Comparison of ENCODE assay signal across 38 cellular contexts in the genomic region with DNA sequence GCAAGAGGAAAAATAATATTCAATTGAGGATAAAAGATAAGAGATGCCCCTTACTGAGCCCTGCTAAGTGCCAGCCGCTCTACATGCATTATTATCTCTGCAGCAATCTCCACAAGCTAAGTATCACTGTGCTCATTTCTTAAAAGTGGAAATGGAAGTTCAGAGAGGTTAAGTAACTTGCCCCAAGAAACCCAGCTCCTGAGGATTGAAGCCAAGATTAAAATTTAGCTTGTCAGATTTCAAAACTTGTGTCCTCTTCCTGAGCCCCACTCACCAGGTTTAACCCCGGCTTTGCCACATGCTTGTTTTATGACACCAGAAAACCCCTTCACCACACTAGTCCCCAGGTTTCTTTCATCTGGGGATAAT. TPM values are rescaled to one million over a fixed set of nuclear protein-coding genes. Genes with fewer than 3 reads are reported as not detected.
"Had no signal": no experiment of that assay in that cellular context is flagged by ENCODE, and none has a peak within 500 bp of the region (broad histone marks: within the 10 kb centered on the region; RNA-seq: fewer than 3 reads in every experiment).

No MANE protein-coding gene starts in this region.

- H3K4me3 Mint-ChIP-seq: activated B cell treated with CpG ODN at 0.5 μM for 24 hours; activated CD4-positive, alpha-beta memory T cell treated with anti-CD3 and anti-CD28 coated beads for 36 hours; activated CD4-positive, alpha-beta T cell treated with anti-CD3 and anti-CD28 coated beads, Interleukin-2, amount 10 ng/mL, durations not matched to agents 24 days and 14 days; activated CD8-positive, alpha-beta T cell treated with anti-CD3 and anti-CD28 coated beads for 36 hours; activated naive CD4-positive, alpha-beta T cell treated with anti-CD3 and anti-CD28 coated beads for 36 hours; activated naive CD8-positive, alpha-beta T cell treated with anti-CD3 and anti-CD28 coated beads for 36 hours; activated T-cell treated with anti-CD3 and anti-CD28 coated beads, Interleukin-2, amount 50 U/mL, for 4 hours; activated T-cell treated with anti-CD3 and anti-CD28 coated beads, Interleukin-2, amount 50 U/mL, for 72 hours; activated T-helper 1 cell treated with anti-CD3 and anti-CD28 coated beads, Interleukin-12 subunit alpha, Interleukin-12 subunit beta, Interleukin-2, Interleukin-4 antibody, amounts not matched to agents 30 ng/mL and 10 ng/mL and 1 ng/mL, durations not matched to agents 14 hours and 24 hours and 36 hours; activated T-helper 17 cell treated with anti-CD3 and anti-CD28 coated beads, Interleukin-2, amount 50 U/mL, for 72 hours; T-helper 2 cell treated with Interferon-gamma antibody and Interleukin-4, amounts not matched to agents 5 μg/mL and 100 μg/mL, for 36 hours had no signal

- H3K9me3 ChIP-seq: adrenal gland, body of pancreas, breast epithelium had no signal

- H3K27ac ChIP-seq: adrenal gland, body of pancreas, brain microvascular endothelial cell, breast epithelium, VCaP had no signal

- FAIRE-seq: astrocyte, colon, TTC549 had no signal

- H3K4me3 ChIP-seq: adrenal gland, body of pancreas, breast epithelium had no signal

- ATAC-seq: activated CD8-positive, alpha-beta T cell treated with anti-CD3 and anti-CD28 coated beads for 36 hours; activated T-cell treated with anti-CD3 and anti-CD28 coated beads, Interleukin-2, amount 50 U/mL, for 4 hours; activated T-helper 17 cell treated with anti-CD3 and anti-CD28 coated beads, Interleukin-2, amount 50 U/mL, for 72 hours; body of pancreas had no signal

- DNase-seq: activated B cell treated with CpG ODN at 0.5 μM for 24 hours; activated CD4-positive, alpha-beta memory T cell treated with anti-CD3 and anti-CD28 coated beads for 36 hours; activated CD4-positive, alpha-beta T cell treated with anti-CD3 and anti-CD28 coated beads for 4 hours; activated CD4-positive, alpha-beta T cell treated with anti-CD3 and anti-CD28 coated beads, Interleukin-2, amount 10 ng/mL, durations not matched to agents 24 days and 14 days; activated CD4-positive, alpha-beta T cell treated with anti-CD3 and anti-CD28 coated beads, Interleukin-2, amount 50 U/mL, for 1 hour; activated CD4-positive, alpha-beta T cell treated with anti-CD3 and anti-CD28 coated beads, Interleukin-2, amount 50 U/mL, for 4 hours; activated CD4-positive, CD25-positive, alpha-beta regulatory T cell treated with anti-CD3 and anti-CD28 coated beads, Interleukin-2, amount 50 U/mL, for 72 hours; activated CD8-positive, alpha-beta memory T cell treated with anti-CD3 and anti-CD28 coated beads, Interleukin-2, amount 50 U/mL, for 4 hours; activated CD8-positive, alpha-beta T cell treated with anti-CD3 and anti-CD28 coated beads for 36 hours; activated effector memory CD4-positive, alpha-beta T cell treated with anti-CD3 and anti-CD28 coated beads, Interleukin-2, amount 50 U/mL, for 16 hours; activated gamma-delta T cell treated with Interleukin-2 at 50 U/mL for 16 hours; activated naive CD4-positive, alpha-beta T cell; activated naive CD4-positive, alpha-beta T cell treated with anti-CD3 and anti-CD28 coated beads for 36 hours; activated naive CD4-positive, alpha-beta T cell treated with anti-CD3 and anti-CD28 coated beads, Interleukin-2, amount 50 U/mL, for 16 hours; activated naive CD8-positive, alpha-beta T cell treated with anti-CD3 and anti-CD28 coated beads for 36 hours; activated T-cell treated with anti-CD3 and anti-CD28 coated beads for 4 hours; activated T-cell treated with anti-CD3 and anti-CD28 coated beads, Interleukin-2, amount 50 U/mL, for 1 hour; activated T-cell treated with anti-CD3 and anti-CD28 coated beads, Interleukin-2, amount 50 U/mL, for 4 hours; activated T-cell treated with anti-CD3 and anti-CD28 coated beads, Interleukin-2, amount 50 U/mL, for 72 hours; adrenal gland; amniotic stem cell; body of pancreas; brain microvascular endothelial cell; central memory CD4-positive, alpha-beta T cell; T-helper 2 cell; T-helper 9 cell had no signal

- H3K9me3 Mint-ChIP-seq: activated B cell treated with CpG ODN at 0.5 μM for 24 hours; activated CD4-positive, alpha-beta memory T cell treated with anti-CD3 and anti-CD28 coated beads for 36 hours; activated CD4-positive, alpha-beta T cell treated with anti-CD3 and anti-CD28 coated beads, Interleukin-2, amount 10 ng/mL, durations not matched to agents 24 days and 14 days; activated CD8-positive, alpha-beta T cell treated with anti-CD3 and anti-CD28 coated beads for 36 hours; activated naive CD4-positive, alpha-beta T cell treated with anti-CD3 and anti-CD28 coated beads for 36 hours; activated naive CD4-positive, alpha-beta T cell treated with anti-CD3 and anti-CD28 coated beads, Interleukin-2, amount 50 U/mL, for 72 hours; activated naive CD8-positive, alpha-beta T cell treated with anti-CD3 and anti-CD28 coated beads for 36 hours; activated T-cell treated with anti-CD3 and anti-CD28 coated beads, Interleukin-2, amount 50 U/mL, for 4 hours; activated T-cell treated with anti-CD3 and anti-CD28 coated beads, Interleukin-2, amount 50 U/mL, for 72 hours; activated T-helper 1 cell treated with anti-CD3 and anti-CD28 coated beads, Interleukin-12 subunit alpha, Interleukin-12 subunit beta, Interleukin-2, Interleukin-4 antibody, amounts not matched to agents 30 ng/mL and 10 ng/mL and 1 ng/mL, durations not matched to agents 14 hours and 24 hours and 36 hours; activated T-helper 17 cell treated with anti-CD3 and anti-CD28 coated beads, Interleukin-2, amount 50 U/mL, for 72 hours; T-helper 2 cell treated with Interferon-gamma antibody and Interleukin-4, amounts not matched to agents 5 μg/mL and 100 μg/mL, for 36 hours had no signal

- H3K27ac Mint-ChIP-seq: activated B cell treated with CpG ODN at 0.5 μM for 24 hours; activated CD4-positive, alpha-beta memory T cell treated with anti-CD3 and anti-CD28 coated beads for 36 hours; activated CD4-positive, alpha-beta T cell treated with anti-CD3 and anti-CD28 coated beads, Interleukin-2, amount 10 ng/mL, durations not matched to agents 24 days and 14 days; activated CD8-positive, alpha-beta T cell treated with anti-CD3 and anti-CD28 coated beads for 36 hours; activated naive CD4-positive, alpha-beta T cell treated with anti-CD3 and anti-CD28 coated beads for 36 hours; activated naive CD4-positive, alpha-beta T cell treated with anti-CD3 and anti-CD28 coated beads, Interleukin-2, amount 50 U/mL, for 72 hours; activated naive CD8-positive, alpha-beta T cell treated with anti-CD3 and anti-CD28 coated beads for 36 hours; activated T-helper 1 cell treated with anti-CD3 and anti-CD28 coated beads, Interleukin-12 subunit alpha, Interleukin-12 subunit beta, Interleukin-2, Interleukin-4 antibody, amounts not matched to agents 30 ng/mL and 10 ng/mL and 1 ng/mL, durations not matched to agents 14 hours and 24 hours and 36 hours; activated T-helper 17 cell treated with anti-CD3 and anti-CD28 coated beads, Interleukin-2, amount 50 U/mL, for 72 hours had no signal

- H3K4me1 ChIP-seq: adrenal gland, body of pancreas, breast epithelium had no signal

- H3K4me1 Mint-ChIP-seq: activated B cell treated with CpG ODN at 0.5 μM for 24 hours; activated CD4-positive, alpha-beta T cell treated with anti-CD3 and anti-CD28 coated beads, Interleukin-2, amount 10 ng/mL, durations not matched to agents 24 days and 14 days; activated T-helper 17 cell treated with anti-CD3 and anti-CD28 coated beads, Interleukin-2, amount 50 U/mL, for 72 hours had no signal

- H3K36me3 ChIP-seq: adrenal gland, brain microvascular endothelial cell, breast epithelium had no signal

- H3K36me3 Mint-ChIP-seq: activated CD4-positive, alpha-beta memory T cell treated with anti-CD3 and anti-CD28 coated beads for 36 hours; activated naive CD4-positive, alpha-beta T cell treated with anti-CD3 and anti-CD28 coated beads, Interleukin-2, amount 50 U/mL, for 72 hours; activated naive CD8-positive, alpha-beta T cell treated with anti-CD3 and anti-CD28 coated beads for 36 hours had no signal

- H3K27me3 ChIP-seq: body of pancreas, brain microvascular endothelial cell had no signal

RNA-seq across cellular contexts. Expression of gene PAX7, which starts 11.2 kb away (rescaled TPM):
- total RNA-seq: activated B cell treated with CpG ODN at 0.5 μM for 24 hours; activated CD4-positive, alpha-beta memory T cell treated with anti-CD3 and anti-CD28 coated beads for 36 hours; activated CD4-positive, alpha-beta T cell treated with anti-CD3 and anti-CD28 coated beads, Interleukin-2, amount 10 ng/mL, durations not matched to agents 24 days and 14 days; activated CD8-positive, alpha-beta memory T cell treated with anti-CD3 and anti-CD28 coated beads for 36 hours; activated CD8-positive, alpha-beta T cell treated with anti-CD3 and anti-CD28 coated beads for 36 hours; activated naive CD4-positive, alpha-beta T cell treated with anti-CD3 and anti-CD28 coated beads for 36 hours; activated naive CD4-positive, alpha-beta T cell treated with anti-CD3 and anti-CD28 coated beads, Interleukin-2, amount 50 U/mL, for 72 hours; activated naive CD8-positive, alpha-beta T cell treated with anti-CD3 and anti-CD28 coated beads for 36 hours; activated T-cell treated with anti-CD3 and anti-CD28 coated beads, Interleukin-2, amount 50 U/mL, for 4 hours; activated T-cell treated with anti-CD3 and anti-CD28 coated beads, Interleukin-2, amount 50 U/mL, for 72 hours; activated T-helper 1 cell treated with anti-CD3 and anti-CD28 coated beads, Interleukin-12 subunit alpha, Interleukin-12 subunit beta, Interleukin-2, Interleukin-4 antibody, amounts not matched to agents 30 ng/mL and 10 ng/mL and 1 ng/mL, durations not matched to agents 14 hours and 24 hours and 36 hours; activated T-helper 17 cell treated with anti-CD3 and anti-CD28 coated beads, Interleukin-2, amount 50 U/mL, for 72 hours; adrenal gland; aorta; body of pancreas; breast epithelium; cardiac septum had no signal
- polyA plus RNA-seq: adrenal gland, aorta had no signal
